In genomic region chr7:35037526-35038339, GRCh38 we compare ENCODE assay signal across 8 cellular contexts. TPM values are rescaled to one million over a fixed set of nuclear protein-coding genes. Genes with fewer than 3 reads are reported as not detected.
A peak's percentile ranks its signal among the peaks of the same experiment; 100 is the strongest.
DNase-seq lines count a peak whose midpoint lies in the region; ATAC-seq and TF ChIP-seq lines count a peak whose summit lies in the region.

No MANE protein-coding gene starts in this region.

- CTCF ChIA-PET in Caco-2 (lab: Charles Lee), result interaction anchor here (0.5 to 1.2 kb wide), 4 partner anchors 230 to 1268 kb away, joined by 3 to 4 read pairs (median 3); no protein-coding TSS in a partner anchor
- CTCF ChIA-PET in activated CD8-positive, alpha-beta memory T cell treated with anti-CD3 and anti-CD28 coated beads, Interleukin-2, amount 10 ng/mL, durations not matched to agents 7 days and 5 days (lab: Charles Lee), result interaction anchor here (0.7 to 1.7 kb wide), 4 partner anchors 212 to 483 kb away, joined by 3 to 6 read pairs (median 4); no protein-coding TSS in a partner anchor

- DNase-seq in Caco-2 (peak; percentile 92 to 97), HT-29 (ENCODE audit: low spot score) (peak; percentile 97), mesothelial cell of epicardium (ENCODE audit: low spot score in 2 of 2, unreplicated experiment in 2 of 2) (peak; percentile 94 to 96)
- DNase-seq in NK-92 treated with Interleukin-12 subunit alpha and Interleukin-12 subunit beta, amount 100 ng/mL, for 24 hours (lab: John Stamatoyannopoulos, UW), result peak; percentile 81
- DNase-seq in activated CD8-positive, alpha-beta memory T cell treated with anti-CD3 and anti-CD28 coated beads, Interleukin-2, amount 10 ng/mL, durations not matched to agents 7 days and 5 days, result peak; percentile 94
- peak; percentile 77 to 88 for DNase-seq in stimulated activated CD8-positive, alpha-beta memory T cell treated with anti-CD3 and anti-CD28 coated beads, Interleukin-15, amount 100 ng/mL, for 4 hours (ENCODE audit: low read depth in 2 of 2)

- H3K4me1 Mint-ChIP-seq in Caco-2 (ENCODE audit: low read depth, unreplicated experiment) (peaks cover 7% of the 10 kb centered on the region), mesothelial cell of epicardium (peaks cover 21% of the 10 kb centered on the region)
- H3K4me1 Mint-ChIP-seq in activated CD8-positive, alpha-beta memory T cell treated with anti-CD3 and anti-CD28 coated beads, Interleukin-2, amount 10 ng/mL, durations not matched to agents 7 days and 5 days, result peaks cover 27% of the 10 kb centered on the region

- no peaks in the 10 kb centered on the region for H3K9me3 ChIP-seq in Caco-2
- H3K9me3 ChIP-seq in endocrine pancreas (ENCODE audit: control insufficient read depth, low read length), result no peaks in the 10 kb centered on the region

- H3K4me3 ChIP-seq in Caco-2 (ENCODE audit: low read depth, low read length) (peak overlapping the region; percentile 64), endocrine pancreas (ENCODE audit: control insufficient read depth, insufficient read depth, low read length) (peak overlapping the region; percentile 88)

- POLR2A ChIA-PET in Caco-2 (lab: Charles Lee), result no interaction called here

- peak overlapping the region; percentile 80 for H3K9ac ChIP-seq in endocrine pancreas (ENCODE audit: control insufficient read depth, insufficient read depth, low read length)

- H3K4me1 ChIP-seq in Caco-2 (0 out of 2 replicates have a peak, but pooled peaks cover 17% of the 10 kb centered on the region), endocrine pancreas (ENCODE audit: control insufficient read depth, insufficient read depth, low read length) (peaks cover 9% of the 10 kb centered on the region)

- H3K4me3 Mint-ChIP-seq in Caco-2 (ENCODE audit: unreplicated experiment) (peak overlapping the region; percentile 96), mesothelial cell of epicardium (peak overlapping the region; percentile 87)
- peak overlapping the region; percentile 73 for H3K4me3 Mint-ChIP-seq in activated CD8-positive, alpha-beta memory T cell treated with anti-CD3 and anti-CD28 coated beads, Interleukin-2, amount 10 ng/mL, durations not matched to agents 7 days and 5 days

- no peaks in the 10 kb centered on the region for H3K27me3 ChIP-seq in Caco-2 (replicated peaks; ENCODE audit: control insufficient read depth, insufficient read depth, low read length)
- H3K27me3 ChIP-seq in endocrine pancreas (ENCODE audit: control insufficient read depth, insufficient read depth, low read length), result no peaks in the 10 kb centered on the region

- H3K27me3 Mint-ChIP-seq in Caco-2 (ENCODE audit: insufficient read depth, unreplicated experiment) (peaks cover 15% of the 10 kb centered on the region), mesothelial cell of epicardium (ENCODE audit: low read depth) (peaks cover 12% of the 10 kb centered on the region)
- H3K27me3 Mint-ChIP-seq in activated CD8-positive, alpha-beta memory T cell treated with anti-CD3 and anti-CD28 coated beads, Interleukin-2, amount 10 ng/mL, durations not matched to agents 7 days and 5 days, result peaks cover 7% of the 10 kb centered on the region

- H3K9me3 Mint-ChIP-seq in Caco-2 (ENCODE audit: unreplicated experiment), result no peaks in the 10 kb centered on the region
- no peaks in the 10 kb centered on the region for H3K9me3 Mint-ChIP-seq in activated CD8-positive, alpha-beta memory T cell treated with anti-CD3 and anti-CD28 coated beads, Interleukin-2, amount 10 ng/mL, durations not matched to agents 7 days and 5 days (ENCODE audit: low read depth)
- H3K9me3 Mint-ChIP-seq in mesothelial cell of epicardium, result no peaks in the 10 kb centered on the region

- BruUV-seq in Caco-2 (replicated peaks; lab: Mats Ljungman, UMichigan), result no TSS peak

- TF ChIP-seq CTCF in Caco-2 (IDR thresholded peaks at IDR 0.05; ENCODE audit: insufficient read depth in 1 of 2, low read depth in 1 of 2, low read length in 1 of 2, severe bottlenecking in 1 of 2, unreplicated experiment in 1 of 2), result peak; percentile 74
- TF ChIP-seq CTCF in mesothelial cell of epicardium (IDR thresholded peaks at IDR 0.05; ENCODE audit: unreplicated experiment), result peak; percentile 70

- H3K36me3 Mint-ChIP-seq in Caco-2 (ENCODE audit: insufficient read depth, unreplicated experiment) (no peaks in the 10 kb centered on the region), mesothelial cell of epicardium (no peaks in the 10 kb centered on the region)
- no peaks in the 10 kb centered on the region for H3K36me3 Mint-ChIP-seq in activated CD8-positive, alpha-beta memory T cell treated with anti-CD3 and anti-CD28 coated beads, Interleukin-2, amount 10 ng/mL, durations not matched to agents 7 days and 5 days

- H3K27ac Mint-ChIP-seq in Caco-2 (ENCODE audit: unreplicated experiment), result peak overlapping the region; percentile 38
- H3K27ac Mint-ChIP-seq in activated CD8-positive, alpha-beta memory T cell treated with anti-CD3 and anti-CD28 coated beads, Interleukin-2, amount 10 ng/mL, durations not matched to agents 7 days and 5 days, result peak overlapping the region; percentile 69
- H3K27ac Mint-ChIP-seq in mesothelial cell of epicardium, result peak overlapping the region; percentile 87

- intact Hi-C loops in Caco-2 (cut with micrococcal nuclease; ENCODE audit: unreplicated experiment), result loop anchor here (5.0 to 10.0 kb wide), 2 partner anchors 283 to 360 kb away; no protein-coding TSS in a partner anchor

- H3K36me3 ChIP-seq in Caco-2 (ENCODE audit: control insufficient read depth, insufficient read depth, low read length), result no peaks in the 10 kb centered on the region
- no peaks in the 10 kb centered on the region for H3K36me3 ChIP-seq in endocrine pancreas (ENCODE audit: control insufficient read depth, insufficient read depth, low read length)

- ATAC-seq in GM21360 (IDR thresholded peaks at IDR 0.05; ENCODE audit: unreplicated experiment), result peak; percentile 87
- peak; percentile 84 for ATAC-seq in activated CD8-positive, alpha-beta memory T cell treated with anti-CD3 and anti-CD28 coated beads, Interleukin-2, amount 10 ng/mL, durations not matched to agents 7 days and 5 days

RNA-seq across cellular contexts. Expression of gene DPY19L1, which starts 0.4 kb away (rescaled TPM):
- 8.6 and 12.9 TPM in 2 replicates for total RNA-seq in Caco-2 (2022)
- total RNA-seq in HT-29 (2014; rRNA removed; shearing (Covaris generic)), result 15.0 and 15.3 TPM in 2 replicates
- 10 to 100 TPM; 16.0 to 21.1 TPM for total RNA-seq in activated CD8-positive, alpha-beta memory T cell treated with anti-CD3 and anti-CD28 coated beads, Interleukin-2, amount 10 ng/mL, durations not matched to agents 7 days and 5 days
- total RNA-seq in mesothelial cell of epicardium, result 12.3 to 21.8 TPM (median 19.7 TPM) in 3 replicates

Comparison
In these comparisons a context has a peak if more than half of its experiments do, and no peak if none do; other contexts are left out.
1. Peak in every context shown above with its lines: DNase-seq, ATAC-seq and H3K4me3 ChIP-seq.